8 cellular contexts compared by ENCODE assay signal in the genomic region with DNA sequence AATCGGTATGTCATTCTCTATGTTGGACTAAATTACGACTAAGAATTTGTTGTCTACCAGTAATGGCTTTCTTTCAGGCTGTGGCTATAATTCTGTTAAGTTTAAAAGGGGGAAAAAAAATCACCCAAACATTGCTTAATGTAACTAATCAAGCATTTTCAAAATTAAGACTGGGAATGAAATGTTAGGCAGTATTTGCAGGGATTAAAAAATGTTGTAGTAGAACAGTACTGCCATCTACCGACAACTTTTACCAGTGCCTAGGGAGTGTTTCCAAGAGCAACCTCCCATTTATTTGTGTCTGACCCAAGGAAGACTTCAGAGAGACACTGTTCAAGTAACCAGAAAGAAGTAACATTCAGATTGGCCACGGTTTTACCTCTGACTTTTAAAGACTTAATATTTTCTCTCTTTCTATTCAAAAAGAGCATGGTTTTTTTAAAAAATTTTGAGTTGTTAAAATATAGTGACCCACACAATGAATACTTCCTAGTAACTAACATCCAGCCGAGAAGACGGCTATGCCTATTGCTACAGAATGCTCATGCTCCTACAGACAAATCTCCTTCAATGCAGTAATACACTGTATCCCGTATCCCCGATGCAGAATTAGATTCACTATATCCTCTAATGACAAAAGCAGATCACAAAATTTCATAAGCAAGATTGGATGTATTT.
DNase-seq lines count a peak whose midpoint lies in the region; ATAC-seq, FAIRE-seq and TF ChIP-seq lines count a peak whose summit lies in the region.

No MANE protein-coding gene starts in this region.

- H3K9ac ChIP-seq in Loucy (ENCODE audit: low read depth, low read length, poor library complexity, severe bottlenecking), result no peak overlapping the region

- no peaks in the 10 kb centered on the region for H3K9me2 ChIP-seq in Loucy (replicated peaks; ENCODE audit: low read depth, low read length)

- H4K20me1 ChIP-seq in Loucy (ENCODE audit: insufficient read depth, low read length, poor library complexity, severe bottlenecking), result no peaks in the 10 kb centered on the region

- DNase-seq in AML-193 (lab: John Stamatoyannopoulos, UW) (peak; percentile 60 to 63), GM18507 (ENCODE audit: extremely low spot score, insufficient read length, low read depth) (no peak), RPMI7951 (ENCODE audit: low read depth) (peak; percentile 61), epidermal melanocyte (ENCODE audit: insufficient read length, low spot score) (peak; percentile 33), middle frontal gyrus (ENCODE audit: extremely low spot score, low spot score) (peak; percentile 49)

- peaks cover 5% of the 10 kb centered on the region for H3K4me1 ChIP-seq in Loucy (ENCODE audit: insufficient read depth, low read length, poor library complexity, severe bottlenecking)

- no peaks in the 10 kb centered on the region for H3F3A ChIP-seq in Loucy (ENCODE audit: low read depth)

- no peak overlapping the region for H2AFZ ChIP-seq in Loucy (ENCODE audit: low read length)

- no peaks in the 10 kb centered on the region for H3K27me3 ChIP-seq in Loucy (ENCODE audit: insufficient read depth, low read length, poor library complexity, severe bottlenecking)

- no peaks in the 10 kb centered on the region for H3K9me3 ChIP-seq in Loucy (ENCODE audit: insufficient read depth, low read depth, low read length)

- H3K4me3 ChIP-seq in Loucy (ENCODE audit: low read length, poor library complexity, severe bottlenecking), result no peak overlapping the region

- no peaks in the 10 kb centered on the region for H3K36me3 ChIP-seq in Loucy (ENCODE audit: insufficient read depth, low read length)

- H3K4me2 ChIP-seq in Loucy (ENCODE audit: low read depth, low read length, poor library complexity, severe bottlenecking), result no peak overlapping the region

- TF ChIP-seq CTCF in Loucy (conservative IDR thresholded peaks at IDR 0.05; ENCODE audit: low read length), result peak; percentile 74

- peaks cover 8% of the 10 kb centered on the region; the same call in 1 of the 2 replicates for H3K79me2 ChIP-seq in Loucy (ENCODE audit: insufficient read depth, low read length)

- FAIRE-seq in GM18507 (lab: Jason Lieb, UNC), result peak; percentile 50

- no peak for ATAC-seq in activated CD4-positive, CD25-positive, alpha-beta regulatory T cell treated with anti-CD3 and anti-CD28 coated beads, Interleukin-2, amount 50 U/mL, for 24 hours
- ATAC-seq in GM19324 (IDR thresholded peaks at IDR 0.05; ENCODE audit: low FRiP score, unreplicated experiment), result no peak
